Comparison of ENCODE assay signal across 22 cellular contexts in genomic region chr11:94805994-94806393, GRCh38. TPM values are rescaled to one million over a fixed set of nuclear protein-coding genes. Genes with fewer than 3 reads are reported as not detected.
DNase-seq lines count a peak whose midpoint lies in the region; ATAC-seq and TF ChIP-seq lines count a peak whose summit lies in the region.
"Had no signal": no experiment of that assay in that cellular context is flagged by ENCODE, and none has a peak within 500 bp of the region (broad histone marks: within the 10 kb centered on the region; RNA-seq: fewer than 3 reads in every experiment).

No MANE protein-coding gene starts in this region.

- no peak overlapping the region for H4K8ac ChIP-seq in mesenchymal stem cell (ENCODE audit: low read length)
- no peak overlapping the region for H4K8ac ChIP-seq in neuronal stem cell (ENCODE audit: low read depth, low read length)

- H3K14ac ChIP-seq in mesenchymal stem cell (ENCODE audit: low read length in 2 of 2) (peak overlapping the region in 1 of 2 experiments; percentile 53), neuronal stem cell (ENCODE audit: low read length) (no peak overlapping the region)

- peak overlapping the region; percentile 48; the same call in 1 of the 2 replicates for H3K27ac ChIP-seq in VCaP
- H3K27ac ChIP-seq in mesenchymal stem cell (ENCODE audit: low read length, poor library complexity, severe bottlenecking) = peak overlapping the region; percentile 15
- H3K27ac ChIP-seq in stomach = peak overlapping the region in 3 of 5 donors; percentile 27 to 61 (median 46)
- H3K27ac ChIP-seq in gastrocnemius medialis = peak overlapping the region in 2 of 4 donors; percentile 22 to 44
- no peak overlapping the region for H3K27ac ChIP-seq in neuronal stem cell (replicated peaks; ENCODE audit: low read length)
- H3K27ac ChIP-seq: upper lobe of right lung had no signal

- WGBS in mesenchymal stem cell = 100% methylated on average over 1 of the region's 1 CpG
- 29 to 70% (median 57%) methylated on average over 1 of the region's 1 CpG for WGBS in stomach, 5 donors
- WGBS in neuronal stem cell (ENCODE audit: extremely low coverage in 2 of 2, insufficient read length in 2 of 2, insufficient replicate concordance in 1 of 2), 2 donors = no CpG with 5 or more reads among the region's 1 CpG

- H2BK5ac ChIP-seq in mesenchymal stem cell (ENCODE audit: low read depth, low read length, poor library complexity, severe bottlenecking) = no peak overlapping the region
- no peak overlapping the region for H2BK5ac ChIP-seq in neuronal stem cell (ENCODE audit: low read length)

- H2BK12ac ChIP-seq in mesenchymal stem cell (ENCODE audit: low read length in 2 of 2) (peak overlapping the region in 1 of 2 experiments; percentile 21), neuronal stem cell (ENCODE audit: low read length) (no peak overlapping the region)

- intact Hi-C loops in stomach (cut with DNase I; ENCODE audit: low total_unique reads) (no loop called here), gastrocnemius medialis (cut with DNase I; ENCODE audit: low total_unique reads) (no loop called here)

- H2BK120ac ChIP-seq in mesenchymal stem cell (ENCODE audit: low read depth, low read length) = no peak overlapping the region
- no peak overlapping the region for H2BK120ac ChIP-seq in neuronal stem cell (ENCODE audit: low read depth, low read length)

- H3K36me3 ChIP-seq in mesenchymal stem cell (ENCODE audit: control insufficient read depth in 1 of 2, insufficient read depth in 2 of 2, low read depth in 1 of 2, low read length in 2 of 2) (peaks cover 25 to 56% of the 10 kb centered on the region in 2 experiments), stomach (peaks cover 0 to 20% (median 12%) of the 10 kb centered on the region in 4 donors), gastrocnemius medialis (no peaks in the 10 kb centered on the region), neuronal stem cell (replicated peaks in 1 of 2; ENCODE audit: control insufficient read depth in 2 of 2, insufficient read depth in 2 of 2, low read length in 2 of 2) (peaks cover 20 to 91% of the 10 kb centered on the region in 2 donors)

- no peak overlapping the region for H2BK15ac ChIP-seq in mesenchymal stem cell (ENCODE audit: low read depth, poor library complexity, severe bottlenecking)
- no peak overlapping the region for H2BK15ac ChIP-seq in neuronal stem cell (ENCODE audit: low read length)

- TF ChIP-seq POLR2A in stomach (IDR thresholded peaks at IDR 0.05) (no peak), gastrocnemius medialis (IDR thresholded peaks at IDR 0.05) (no peak)

- peak; percentile 45 for DNase-seq in fibroblast of peridontal ligament (ENCODE audit: extremely low read depth)
- no peak for DNase-seq in mesenchymal stem cell
- no peak for DNase-seq in stomach
- DNase-seq in gastrocnemius medialis = no peak
- DNase-seq in neuronal stem cell (ENCODE audit: low spot score) = no peak
- DNase-seq: ACHN; activated CD4-positive, CD25-positive, alpha-beta regulatory T cell; activated CD8-positive, alpha-beta T cell treated with anti-CD3 and anti-CD28 coated beads, Interleukin-2, amount 10 ng/mL, durations not matched to agents 7 days and 5 days; C1 segment of cervical spinal cord; Calu3; foreskin melanocyte; NCI-H187 treated with DMSO at 0.1 percent for 48 hours; NCI-H69; RPMI8226; stimulated activated CD4-positive, alpha-beta T cell treated with anti-CD3 and anti-CD28 coated beads, Interleukin-4, amount 100 ng/mL, for 4 hours; stimulated activated naive CD8-positive, alpha-beta T cell treated with anti-CD3 and anti-CD28 coated beads, Interleukin-15, Interleukin-2, amounts not matched to agents 100 U/mL and 50 U/mL, for 24 hours; T-helper 9 cell; upper lobe of right lung had no signal

- H3K79me1 ChIP-seq in mesenchymal stem cell (replicated peaks; ENCODE audit: low read length, poor library complexity, severe bottlenecking) (peaks cover 15% of the 10 kb centered on the region), neuronal stem cell (ENCODE audit: low read depth, low read length) (peaks cover 2% of the 10 kb centered on the region)

- H3K27me3 ChIP-seq in mesenchymal stem cell (ENCODE audit: control insufficient read depth in 1 of 2, insufficient read depth in 1 of 2, low read length in 2 of 2) (no peaks in the 10 kb centered on the region), stomach (no peaks in the 10 kb centered on the region), gastrocnemius medialis (no peaks in the 10 kb centered on the region), neuronal stem cell (ENCODE audit: control insufficient read depth in 3 of 3, insufficient read depth in 3 of 3, low read depth in 1 of 3, low read length in 3 of 3) (no peaks in the 10 kb centered on the region)
- H3K27me3 ChIP-seq: upper lobe of right lung had no signal

- H3K4me1 ChIP-seq in mesenchymal stem cell (ENCODE audit: control insufficient read depth, insufficient read depth, low read depth, low read length) = peaks cover 12% of the 10 kb centered on the region
- peaks cover 10 to 61% (median 27%) of the 10 kb centered on the region in 4 donors for H3K4me1 ChIP-seq in stomach
- peaks cover 56 to 74% of the 10 kb centered on the region in 2 donors for H3K4me1 ChIP-seq in gastrocnemius medialis
- H3K4me1 ChIP-seq in neuronal stem cell (ENCODE audit: control insufficient read depth in 2 of 2, insufficient read depth in 1 of 2, low read depth in 1 of 2, low read length in 2 of 2) = no peaks in the 10 kb centered on the region

- H3K4me3 ChIP-seq in mesenchymal stem cell (ENCODE audit: insufficient read depth in 1 of 2, low read depth in 1 of 2, low read length in 2 of 2) (peak overlapping the region in 1 of 2 experiments; percentile 14), stomach (no peak overlapping the region), gastrocnemius medialis (no peak overlapping the region), neuronal stem cell (ENCODE audit: low read length in 2 of 2) (no peak overlapping the region)
- H3K4me3 ChIP-seq: GM23338, upper lobe of right lung had no signal

- H4K91ac ChIP-seq in mesenchymal stem cell (ENCODE audit: low read length) = no peak overlapping the region
- no peak overlapping the region for H4K91ac ChIP-seq in neuronal stem cell (ENCODE audit: low read depth, low read length, poor library complexity)

- H3K9me3 ChIP-seq in mesenchymal stem cell (ENCODE audit: control insufficient read depth, low read length) = no peaks in the 10 kb centered on the region
- H3K9me3 ChIP-seq in stomach = no peaks in the 10 kb centered on the region
- no peaks in the 10 kb centered on the region for H3K9me3 ChIP-seq in gastrocnemius medialis
- peaks cover 1 to 17% of the 10 kb centered on the region in 2 donors for H3K9me3 ChIP-seq in neuronal stem cell (replicated peaks in 1 of 2; ENCODE audit: control insufficient read depth in 2 of 2, insufficient read depth in 1 of 2, low read depth in 1 of 2, low read length in 2 of 2)
- H3K9me3 ChIP-seq: upper lobe of right lung had no signal

- in situ Hi-C loops in gastrocnemius medialis (cut with MboI; ENCODE audit: low sequenced_read_pairs in 4 of 4) = loop anchor here in 1 of 4 donors (25.0 kb wide), 1 partner anchor 106 kb away; no protein-coding TSS in a partner anchor

- H3K9ac ChIP-seq in mesenchymal stem cell (ENCODE audit: low read length) (no peak overlapping the region), neuronal stem cell (ENCODE audit: low read depth, low read length, poor library complexity) (no peak overlapping the region)

- H3K4me2 ChIP-seq in mesenchymal stem cell (ENCODE audit: low read length, poor library complexity, severe bottlenecking) (no peak overlapping the region), neuronal stem cell (ENCODE audit: insufficient read depth, low read length, poor library complexity, severe bottlenecking) (no peak overlapping the region)
- H3K4me2 ChIP-seq: GM23338 had no signal

- H3K23ac ChIP-seq in mesenchymal stem cell (ENCODE audit: low read length in 2 of 2) = no peak overlapping the region
- no peak overlapping the region for H3K23ac ChIP-seq in neuronal stem cell (ENCODE audit: low read depth, low read length, poor library complexity)

- no peak overlapping the region for H2AFZ ChIP-seq in mesenchymal stem cell (ENCODE audit: low read depth, low read length)
- H2AFZ ChIP-seq in neuronal stem cell (ENCODE audit: low read length) = no peak overlapping the region
- H2AFZ ChIP-seq: GM23338 had no signal

- ATAC-seq in gastrocnemius medialis (no peak), GM18861 (IDR thresholded peaks at IDR 0.05; ENCODE audit: unreplicated experiment) (no peak), GM21423 (IDR thresholded peaks at IDR 0.05; ENCODE audit: unreplicated experiment) (no peak)
- ATAC-seq: activated CD8-positive, alpha-beta T cell treated with anti-CD3 and anti-CD28 coated beads, Interleukin-2, amount 10 ng/mL, durations not matched to agents 7 days and 5 days; GM23338; stimulated activated naive CD8-positive, alpha-beta T cell treated with anti-CD3 and anti-CD28 coated beads, Interleukin-15, Interleukin-2, amounts not matched to agents 100 U/mL and 50 U/mL, for 24 hours; upper lobe of right lung had no signal

- TF ChIP-seq EP300 in stomach (IDR thresholded peaks at IDR 0.05) = no peak

- H3K4ac ChIP-seq in mesenchymal stem cell (ENCODE audit: low read depth in 1 of 2, low read length in 2 of 2) (peak overlapping the region in 1 of 2 experiments; percentile 33), neuronal stem cell (ENCODE audit: low read length) (no peak overlapping the region)

- H2AK5ac ChIP-seq in mesenchymal stem cell (ENCODE audit: low read length, severe bottlenecking) (peak overlapping the region; percentile 4), neuronal stem cell (ENCODE audit: low read depth, low read length) (no peak overlapping the region)

- TF ChIP-seq CTCF in VCaP (conservative IDR thresholded peaks at IDR 0.05) (no peak), stomach (IDR thresholded peaks at IDR 0.05) (no peak), gastrocnemius medialis (IDR thresholded peaks at IDR 0.05 in 4 of 5, conservative IDR thresholded peaks at IDR 0.05 in 1 of 5) (no peak)

- no peak overlapping the region for H3K18ac ChIP-seq in mesenchymal stem cell (ENCODE audit: low read depth in 1 of 2, low read length in 2 of 2)
- no peak overlapping the region for H3K18ac ChIP-seq in neuronal stem cell (ENCODE audit: low read length)

RNA-seq across cellular contexts. Expression of gene AMOTL1, which starts 37.8 kb away (rescaled TPM):
- 20.5 TPM for polyA plus RNA-seq in mesenchymal stem cell (2013, experiment 1 of 2)
- 19.9 TPM for polyA plus RNA-seq in mesenchymal stem cell (2013, experiment 2 of 2)
- 10 to 100 TPM; 11.0 to 46.3 (median 38.4) TPM for total RNA-seq in stomach
- polyA plus RNA-seq in stomach = 1 to 10 TPM; 5.0 to 7.0 (median 6.1) TPM
- total RNA-seq in gastrocnemius medialis = 100 to 1,000 TPM; 150 to 393 (median 244) TPM
- polyA plus RNA-seq in neuronal stem cell (2013, experiment 1 of 2) = 12.4 TPM
- polyA plus RNA-seq in neuronal stem cell (2013, experiment 2 of 2) = 12.2 TPM
